In genomic region chr9:31390352-31391025, GRCh38 we compare ENCODE assay signal across 11 cellular contexts.
DNase-seq lines count a peak whose midpoint lies in the region; ATAC-seq and TF ChIP-seq lines count a peak whose summit lies in the region.
"Had no signal": no experiment of that assay in that cellular context is flagged by ENCODE, and none has a peak within 500 bp of the region (broad histone marks: within the 10 kb centered on the region; RNA-seq: fewer than 3 reads in every experiment).

No MANE protein-coding gene starts in this region.

- peak; percentile 14 for DNase-seq in HT1080 (ENCODE audit: low read depth)
- peak; percentile 54 for DNase-seq in medulla oblongata (ENCODE audit: extremely low spot score)
- DNase-seq in left cardiac atrium: no peak
- no peak for DNase-seq in esophagus muscularis mucosa (ENCODE audit: extremely low spot score)
- no peak for DNase-seq in activated CD8-positive, alpha-beta memory T cell treated with anti-CD3 and anti-CD28 coated beads, Interleukin-2, amount 10 ng/mL, durations not matched to agents 7 days and 5 days
- DNase-seq in left colon: no peak
- DNase-seq: activated B cell treated with CpG ODN at 0.5 μM for 24 hours, heart left ventricle, NCI-H2171 treated with DMSO at 0.1 percent for 48 hours had no signal

- H3K27ac Mint-ChIP-seq in activated CD8-positive, alpha-beta memory T cell treated with anti-CD3 and anti-CD28 coated beads, Interleukin-2, amount 10 ng/mL, durations not matched to agents 7 days and 5 days: no peak overlapping the region
- H3K27ac Mint-ChIP-seq: activated B cell treated with CpG ODN at 0.5 μM for 24 hours had no signal

- ATAC-seq in GM18520 (IDR thresholded peaks at IDR 0.05; ENCODE audit: unreplicated experiment) (peak; percentile 66), GM21576 (IDR thresholded peaks at IDR 0.05; ENCODE audit: unreplicated experiment) (peak; percentile 58), left cardiac atrium (no peak), left colon (no peak)
- no peak for ATAC-seq in activated CD8-positive, alpha-beta memory T cell treated with anti-CD3 and anti-CD28 coated beads, Interleukin-2, amount 10 ng/mL, durations not matched to agents 7 days and 5 days
- ATAC-seq: heart left ventricle had no signal

- H3K9me3 ChIP-seq in esophagus muscularis mucosa: no peaks in the 10 kb centered on the region
- H3K9me3 ChIP-seq: heart left ventricle had no signal

- H3K4me1 ChIP-seq in esophagus muscularis mucosa: peaks cover 8 to 21% (median 11%) of the 10 kb centered on the region in 4 donors

- H3K4me1 Mint-ChIP-seq in activated CD8-positive, alpha-beta memory T cell treated with anti-CD3 and anti-CD28 coated beads, Interleukin-2, amount 10 ng/mL, durations not matched to agents 7 days and 5 days: peaks cover 4% of the 10 kb centered on the region

- intact Hi-C loops in left cardiac atrium (cut with DNase I): loop anchor here in 1 of 2 donors (10.0 kb wide), 1 partner anchor 64 kb away; no protein-coding TSS in a partner anchor
- intact Hi-C loops in esophagus muscularis mucosa (cut with DNase I): no loop called here
- intact Hi-C loops in left colon (cut with DNase I, micrococcal nuclease): no loop called here

- H3K27me3 ChIP-seq in esophagus muscularis mucosa: no peaks in the 10 kb centered on the region
- H3K27me3 ChIP-seq: heart left ventricle had no signal

- TF ChIP-seq CTCF in esophagus muscularis mucosa (IDR thresholded peaks at IDR 0.05): no peak

- no peak overlapping the region for H3K4me3 Mint-ChIP-seq in activated CD8-positive, alpha-beta memory T cell treated with anti-CD3 and anti-CD28 coated beads, Interleukin-2, amount 10 ng/mL, durations not matched to agents 7 days and 5 days
- H3K4me3 Mint-ChIP-seq: activated B cell treated with CpG ODN at 0.5 μM for 24 hours had no signal

- no peak for TF ChIP-seq EP300 in esophagus muscularis mucosa (IDR thresholded peaks at IDR 0.05)

- CTCF ChIA-PET in activated CD8-positive, alpha-beta memory T cell treated with anti-CD3 and anti-CD28 coated beads, Interleukin-2, amount 10 ng/mL, durations not matched to agents 7 days and 5 days (lab: Charles Lee): interaction anchor here (0.9 kb wide), 1 partner anchor 10 kb away, joined by 3 read pairs; no protein-coding TSS in a partner anchor

- H3K27ac ChIP-seq in esophagus muscularis mucosa (replicated peaks in 1 of 4): no peak overlapping the region
- H3K27ac ChIP-seq: heart left ventricle had no signal

- no peaks in the 10 kb centered on the region for H3K36me3 ChIP-seq in esophagus muscularis mucosa
- H3K36me3 ChIP-seq: heart left ventricle had no signal

- TF ChIP-seq POLR2A in esophagus muscularis mucosa (IDR thresholded peaks at IDR 0.05; ENCODE audit: low read depth): no peak

- H3K9me3 Mint-ChIP-seq in activated CD8-positive, alpha-beta memory T cell treated with anti-CD3 and anti-CD28 coated beads, Interleukin-2, amount 10 ng/mL, durations not matched to agents 7 days and 5 days (ENCODE audit: low read depth): peaks cover 2% of the 10 kb centered on the region
- H3K9me3 Mint-ChIP-seq: activated B cell treated with CpG ODN at 0.5 μM for 24 hours had no signal

- 32% methylated on average over 6 of the region's 6 CpGs for WGBS in esophagus muscularis mucosa

- no peak overlapping the region for H3K4me3 ChIP-seq in esophagus muscularis mucosa
- H3K4me3 ChIP-seq: heart left ventricle had no signal

- H3K27me3 Mint-ChIP-seq in activated CD8-positive, alpha-beta memory T cell treated with anti-CD3 and anti-CD28 coated beads, Interleukin-2, amount 10 ng/mL, durations not matched to agents 7 days and 5 days: no peaks in the 10 kb centered on the region
- H3K27me3 Mint-ChIP-seq: activated B cell treated with CpG ODN at 0.5 μM for 24 hours had no signal

- no peaks in the 10 kb centered on the region for H3K36me3 Mint-ChIP-seq in activated CD8-positive, alpha-beta memory T cell treated with anti-CD3 and anti-CD28 coated beads, Interleukin-2, amount 10 ng/mL, durations not matched to agents 7 days and 5 days

Comparison
In these comparisons a context has a peak if more than half of its experiments do, and no peak if none do; other contexts are left out.
1. ATAC-seq: peak in GM18520 (single experiment) and GM21576 (single experiment); none in left cardiac atrium (0 of 2), activated CD8-positive, alpha-beta memory T cell treated with anti-CD3 and anti-CD28 coated beads, Interleukin-2, amount 10 ng/mL, durations not matched to agents 7 days and 5 days (single experiment) and left colon (single experiment).
2. DNase-seq: peak in HT1080 (single experiment) and medulla oblongata (single experiment); none in left cardiac atrium (single experiment), esophagus muscularis mucosa (single experiment), activated CD8-positive, alpha-beta memory T cell treated with anti-CD3 and anti-CD28 coated beads, Interleukin-2, amount 10 ng/mL, durations not matched to agents 7 days and 5 days (single experiment) and left colon (0 of 2).